Comparison of ENCODE assay signal across 21 cellular contexts in genomic region chr2:206202446-206202845, GRCh38. TPM values are rescaled to one million over a fixed set of nuclear protein-coding genes. Genes with fewer than 3 reads are reported as not detected.
A peak's percentile ranks its signal among the peaks of the same experiment; 100 is the strongest.
DNase-seq lines count a peak whose midpoint lies in the region; ATAC-seq, FAIRE-seq and TF ChIP-seq lines count a peak whose summit lies in the region.
"Had no signal": no experiment of that assay in that cellular context is flagged by ENCODE, and none has a peak within 500 bp of the region (broad histone marks: within the 10 kb centered on the region; RNA-seq: fewer than 3 reads in every experiment).

No MANE protein-coding gene starts in this region.

- peaks cover 2 to 18% of the 10 kb centered on the region in 2 experiments; a peak in 4 of 5 replicates for H3K27me3 ChIP-seq in HepG2 (ENCODE audit: control insufficient read depth in 1 of 2, insufficient read depth in 2 of 2, low read length in 2 of 2)
- H3K27me3 ChIP-seq in right lobe of liver: no peaks in the 10 kb centered on the region
- H3K27me3 ChIP-seq in K562 (ENCODE audit: control insufficient read depth in 2 of 2, insufficient read depth in 2 of 2, low read length in 2 of 2): peaks cover 0 to 16% of the 10 kb centered on the region in 2 experiments; a peak in 3 of 5 replicates
- H3K27me3 ChIP-seq in testis: no peaks in the 10 kb centered on the region
- H3K27me3 ChIP-seq in esophagus muscularis mucosa: peaks cover 0 to 6% (median 0%) of the 10 kb centered on the region in 4 donors
- H3K27me3 ChIP-seq: BLaER1 treated with 17β-estradiol and CSF1 and Interleukin-3, amounts not matched to agents 10 nM and 100 nM had no signal

- H3K27me3 Mint-ChIP-seq in activated T-helper 1 cell treated with anti-CD3 and anti-CD28 coated beads, Interleukin-12 subunit alpha, Interleukin-12 subunit beta, Interleukin-2, Interleukin-4 antibody, amounts not matched to agents 30 ng/mL and 10 ng/mL and 1 ng/mL, durations not matched to agents 14 hours and 24 hours and 36 hours (ENCODE audit: insufficient read depth): no peaks in the 10 kb centered on the region
- H3K27me3 Mint-ChIP-seq: IgD-negative memory B cell had no signal

- TF ChIP-seq POLR2A in HepG2 (IDR thresholded peaks at IDR 0.05; ENCODE audit: insufficient read depth in 1 of 2, low read depth in 2 of 2, low read length in 2 of 2) (no peak), right lobe of liver (IDR thresholded peaks at IDR 0.05) (no peak), K562 (conservative IDR thresholded peaks at IDR 0.05) (no peak), testis (IDR thresholded peaks at IDR 0.05) (no peak), esophagus muscularis mucosa (IDR thresholded peaks at IDR 0.05; ENCODE audit: low read depth) (no peak)

- H3K4me3 Mint-ChIP-seq in activated T-helper 1 cell treated with anti-CD3 and anti-CD28 coated beads, Interleukin-12 subunit alpha, Interleukin-12 subunit beta, Interleukin-2, Interleukin-4 antibody, amounts not matched to agents 30 ng/mL and 10 ng/mL and 1 ng/mL, durations not matched to agents 14 hours and 24 hours and 36 hours: no peak overlapping the region
- H3K4me3 Mint-ChIP-seq: B cell; CD8-positive, alpha-beta T cell; IgD-negative memory B cell had no signal

- H3K36me3 Mint-ChIP-seq in activated T-helper 1 cell treated with anti-CD3 and anti-CD28 coated beads, Interleukin-12 subunit alpha, Interleukin-12 subunit beta, Interleukin-2, Interleukin-4 antibody, amounts not matched to agents 30 ng/mL and 10 ng/mL and 1 ng/mL, durations not matched to agents 14 hours and 24 hours and 36 hours (ENCODE audit: low read depth): no peaks in the 10 kb centered on the region
- H3K36me3 Mint-ChIP-seq: CD8-positive, alpha-beta T cell; IgD-negative memory B cell had no signal

- H3K4me3 ChIP-seq in HepG2 (replicated peaks in 1 of 3; ENCODE audit: insufficient read depth in 1 of 3, low read depth in 2 of 3, low read length in 3 of 3) (no peak overlapping the region), right lobe of liver (no peak overlapping the region), K562 (no peak overlapping the region), testis (no peak overlapping the region), esophagus muscularis mucosa (no peak overlapping the region)
- H3K4me3 ChIP-seq: BLaER1 treated with 17β-estradiol and CSF1 and Interleukin-3, amounts not matched to agents 10 nM and 100 nM had no signal

- TF ChIP-seq EP300 in HepG2 (IDR thresholded peaks at IDR 0.05; ENCODE audit: low read depth in 2 of 2, low read length in 2 of 2): no peak
- no peak for TF ChIP-seq EP300 in HepG2 (CRISPR knock-in tag; IDR thresholded peaks at IDR 0.05; ENCODE audit: borderline replicate concordance)
- TF ChIP-seq EP300 in K562 (IDR thresholded peaks at IDR 0.05; ENCODE audit: low read length): no peak
- no peak for TF ChIP-seq EP300 in esophagus muscularis mucosa (IDR thresholded peaks at IDR 0.05)

- ATAC-seq in HepG2 (peak; percentile 29; the same call in 1 of the 3 replicates), right lobe of liver (no peak), K562 (peak; percentile 49; the same call in 1 of the 3 replicates), esophagus mucosa (peak; percentile 44)
- ATAC-seq: CD8-positive, alpha-beta T cell had no signal

- peaks cover 7% of the 10 kb centered on the region; the same call in 1 of the 2 replicates for H3K4me1 ChIP-seq in HepG2 (ENCODE audit: insufficient read depth, low read length)
- H3K4me1 ChIP-seq in right lobe of liver: no peaks in the 10 kb centered on the region
- H3K4me1 ChIP-seq in K562 (replicated peaks in 1 of 2; ENCODE audit: control insufficient read depth in 2 of 2, insufficient read depth in 2 of 2, low read length in 2 of 2): no peaks in the 10 kb centered on the region; a peak in 1 of 5 replicates
- H3K4me1 ChIP-seq in testis: peaks cover 4% of the 10 kb centered on the region
- no peaks in the 10 kb centered on the region for H3K4me1 ChIP-seq in esophagus muscularis mucosa

- DNase-seq in HepG2 (ENCODE audit: low spot score) (no peak), right lobe of liver (no peak), K562 (ENCODE audit: extremely low read depth in 1 of 4, low spot score in 3 of 4) (no peak), testis (peak; percentile 25), NCI-H2196 (lab: John Stamatoyannopoulos, UW; ENCODE audit: unreplicated experiment) (no peak), esophagus muscularis mucosa (ENCODE audit: extremely low spot score) (no peak)
- no peak for DNase-seq in activated T-helper 1 cell treated with anti-CD3 and anti-CD28 coated beads, Interleukin-12 subunit alpha, Interleukin-12 subunit beta, Interleukin-2, Interleukin-4 antibody, amounts not matched to agents 30 ng/mL and 10 ng/mL and 1 ng/mL, durations not matched to agents 14 hours and 24 hours and 36 hours (ENCODE audit: low spot score)
- DNase-seq: 8988T; CD8-positive, alpha-beta T cell; COR-L47; DMS 273 treated with DMSO at 0.1 percent for 48 hours; DMS79; GF-D8; GOT3; HCEC 1CT; KG1 had no signal

- TF ChIP-seq RAD21 in HepG2 (CRISPR knock-in tag; IDR thresholded peaks at IDR 0.05): no peak
- no peak for TF ChIP-seq RAD21 in K562 (CRISPR knock-in tag; conservative IDR thresholded peaks at IDR 0.05 in 1 of 2, IDR thresholded peaks at IDR 0.05 in 1 of 2)

- intact Hi-C loops in HepG2 (cut with micrococcal nuclease; ENCODE audit: unreplicated experiment) (no loop called here), right lobe of liver (cut with DNase I) (no loop called here), K562 (cut with micrococcal nuclease) (no loop called here), testis (cut with DNase I; ENCODE audit: low total_unique reads) (no loop called here), esophagus muscularis mucosa (cut with DNase I) (no loop called here)
- intact Hi-C loops in activated T-helper 1 cell treated with anti-CD3 and anti-CD28 coated beads, Interleukin-12 subunit alpha, Interleukin-12 subunit beta, Interleukin-2, Interleukin-4 antibody, amounts not matched to agents 30 ng/mL and 10 ng/mL and 1 ng/mL, durations not matched to agents 14 hours and 24 hours and 36 hours (cut with micrococcal nuclease): no loop called here

- H3K36me3 ChIP-seq in HepG2 (replicated peaks in 1 of 2; ENCODE audit: control insufficient read depth in 1 of 2, insufficient read depth in 2 of 2, low read length in 2 of 2): no peaks in the 10 kb centered on the region
- H3K36me3 ChIP-seq in right lobe of liver: no peaks in the 10 kb centered on the region
- H3K36me3 ChIP-seq in K562 (ENCODE audit: control insufficient read depth, insufficient read depth, low read length): no peaks in the 10 kb centered on the region
- no peaks in the 10 kb centered on the region for H3K36me3 ChIP-seq in testis (ENCODE audit: low read depth, missing control alignments)
- no peaks in the 10 kb centered on the region for H3K36me3 ChIP-seq in esophagus muscularis mucosa
- H3K36me3 ChIP-seq: BLaER1 treated with 17β-estradiol and CSF1 and Interleukin-3, amounts not matched to agents 10 nM and 100 nM had no signal

- H3K27ac ChIP-seq in HepG2 (ENCODE audit: extremely low read length, insufficient read depth, low read length): no peak overlapping the region
- no peak overlapping the region for H3K27ac ChIP-seq in right lobe of liver
- H3K27ac ChIP-seq in K562 (ENCODE audit: extremely low read depth, low read depth, low read length): no peak overlapping the region
- H3K27ac ChIP-seq in testis: no peak overlapping the region
- H3K27ac ChIP-seq in esophagus muscularis mucosa (replicated peaks in 1 of 4): no peak overlapping the region
- H3K27ac ChIP-seq: BLaER1 treated with 17β-estradiol and CSF1 and Interleukin-3, amounts not matched to agents 10 nM and 100 nM had no signal

- BruUV-seq in HepG2 (replicated peaks; lab: Mats Ljungman, UMichigan): no TSS peak
- no TSS peak for BruUV-seq in K562 (replicated peaks; lab: Mats Ljungman, UMichigan)

- H3K9me1 ChIP-seq in K562 (ENCODE audit: control insufficient read depth, insufficient read depth, low read length): no peaks in the 10 kb centered on the region

- FAIRE-seq in HepG2 (lab: Jason Lieb, UNC) (no peak), K562 (lab: Jason Lieb, UNC) (no peak)
- FAIRE-seq: HTR-8/SVneo had no signal

- H3K9me3 ChIP-seq in HepG2 (ENCODE audit: low read length): no peaks in the 10 kb centered on the region
- H3K9me3 ChIP-seq in right lobe of liver: no peaks in the 10 kb centered on the region
- no peaks in the 10 kb centered on the region for H3K9me3 ChIP-seq in K562 (replicated peaks; ENCODE audit: control insufficient read depth, insufficient read depth, low read depth, low read length)
- no peaks in the 10 kb centered on the region for H3K9me3 ChIP-seq in testis
- H3K9me3 ChIP-seq in esophagus muscularis mucosa: no peaks in the 10 kb centered on the region

- no peaks in the 10 kb centered on the region for H3K4me1 Mint-ChIP-seq in activated T-helper 1 cell treated with anti-CD3 and anti-CD28 coated beads, Interleukin-12 subunit alpha, Interleukin-12 subunit beta, Interleukin-2, Interleukin-4 antibody, amounts not matched to agents 30 ng/mL and 10 ng/mL and 1 ng/mL, durations not matched to agents 14 hours and 24 hours and 36 hours (ENCODE audit: low read depth)
- H3K4me1 Mint-ChIP-seq: B cell had no signal

- H4K20me1 ChIP-seq in HepG2 (ENCODE audit: insufficient read depth, low read length) (no peaks in the 10 kb centered on the region), K562 (replicated peaks; ENCODE audit: control insufficient read depth, insufficient read depth, low read length) (no peaks in the 10 kb centered on the region)
- H4K20me1 ChIP-seq: BLaER1 treated with 17β-estradiol and CSF1 and Interleukin-3, amounts not matched to agents 10 nM and 100 nM had no signal

- no peaks in the 10 kb centered on the region for H3K9me3 Mint-ChIP-seq in activated T-helper 1 cell treated with anti-CD3 and anti-CD28 coated beads, Interleukin-12 subunit alpha, Interleukin-12 subunit beta, Interleukin-2, Interleukin-4 antibody, amounts not matched to agents 30 ng/mL and 10 ng/mL and 1 ng/mL, durations not matched to agents 14 hours and 24 hours and 36 hours
- H3K9me3 Mint-ChIP-seq: CD8-positive, alpha-beta T cell had no signal

- H3K79me2 ChIP-seq in HepG2 (ENCODE audit: insufficient read depth, low read length) (no peaks in the 10 kb centered on the region), K562 (ENCODE audit: control insufficient read depth, insufficient read depth, low read length) (no peaks in the 10 kb centered on the region)

- H2AFZ ChIP-seq in HepG2 (ENCODE audit: low read length): no peak overlapping the region
- no peak overlapping the region for H2AFZ ChIP-seq in K562 (ENCODE audit: low read depth, low read length)

- 53% methylated on average over 14 of the region's 16 CpGs for WGBS in HepG2 (ENCODE audit: low lambda C conversion rate)
- 83% methylated on average over 12 of the region's 16 CpGs for WGBS in right lobe of liver (ENCODE audit: insufficient coverage, low coverage, low lambda C conversion rate, missing lambda C conversion rate)
- WGBS in K562 (ENCODE audit: insufficient coverage, low coverage, missing lambda C conversion rate): 50% methylated on average over 3 of the region's 16 CpGs
- WGBS in testis, 2 donors: 60 to 76% methylated on average over 16 of the region's 16 CpGs
- 75% methylated on average over 16 of the region's 16 CpGs for WGBS in esophagus muscularis mucosa

- TF ChIP-seq CTCF in HepG2 (CRISPR knock-in tag; IDR thresholded peaks at IDR 0.05): no peak
- TF ChIP-seq CTCF in right lobe of liver (IDR thresholded peaks at IDR 0.05): no peak
- no peak for TF ChIP-seq CTCF in K562 (IDR thresholded peaks at IDR 0.05 in 2 of 3, conservative IDR thresholded peaks at IDR 0.05 in 1 of 3; ENCODE audit: insufficient read depth in 2 of 3, low read depth in 1 of 3, low read length in 3 of 3)
- TF ChIP-seq CTCF in testis (IDR thresholded peaks at IDR 0.05): no peak
- no peak for TF ChIP-seq CTCF in esophagus muscularis mucosa (IDR thresholded peaks at IDR 0.05)

- H3K4me2 ChIP-seq in HepG2 (ENCODE audit: low read depth, low read length): no peak overlapping the region
- no peak overlapping the region for H3K4me2 ChIP-seq in K562 (ENCODE audit: insufficient read depth, low read length)
- H3K4me2 ChIP-seq: BLaER1 treated with 17β-estradiol and CSF1 and Interleukin-3, amounts not matched to agents 10 nM and 100 nM had no signal

- in situ Hi-C loops in HepG2 (cut with HindIII; ENCODE audit: extremely low pct_ligation_motif_present, low pct_unique_long_range_greater_than_20kb) (no loop called here), K562 (cut with MboI) (no loop called here)

- H3K9ac ChIP-seq in HepG2 (ENCODE audit: insufficient read depth, low read depth, low read length): no peak overlapping the region
- no peak overlapping the region for H3K9ac ChIP-seq in K562 (ENCODE audit: insufficient read depth in 1 of 2, low read depth in 2 of 2, low read length in 2 of 2)
- H3K9ac ChIP-seq: BLaER1 treated with 17β-estradiol and CSF1 and Interleukin-3, amounts not matched to agents 10 nM and 100 nM had no signal

- POLR2A ChIA-PET in HepG2 (lab: Yijun Ruan, JAX) (no interaction called here), K562 (lab: Yijun Ruan, JAX) (interaction anchor here (0.6 kb wide), 1 partner anchor 417 kb away, joined by 3 read pairs; no protein-coding TSS in a partner anchor)

- CTCF ChIA-PET in HepG2 (lab: Yijun Ruan, JAX; ENCODE audit: low intra/inter-chr PET ratio, low total read pairs): no interaction called here
- CTCF ChIA-PET in K562 (lab: Yijun Ruan, JAX; ENCODE audit: low intra/inter-chr PET ratio): no interaction called here

- no peak overlapping the region for H3K27ac Mint-ChIP-seq in activated T-helper 1 cell treated with anti-CD3 and anti-CD28 coated beads, Interleukin-12 subunit alpha, Interleukin-12 subunit beta, Interleukin-2, Interleukin-4 antibody, amounts not matched to agents 30 ng/mL and 10 ng/mL and 1 ng/mL, durations not matched to agents 14 hours and 24 hours and 36 hours
- H3K27ac Mint-ChIP-seq: B cell; CD8-positive, alpha-beta T cell; IgD-negative memory B cell had no signal

RNA-seq across cellular contexts. Expression of gene EEF1B2, which starts 42.8 kb away (rescaled TPM):
- 1,731 and 2,041 TPM in 2 replicates for total RNA-seq in HepG2 (2016; rRNA removed; fragmentation: Illumina TruSeq; extraction: Trizol)
- 2,502 and 2,842 TPM in 2 replicates for total RNA-seq in HepG2 (2016; cell fraction: cytosol; rRNA removed; fragmentation: Illumina TruSeq; extraction: Trizol; ENCODE audit: low read depth)
- 1,728 and 2,113 TPM in 2 replicates for total RNA-seq in HepG2 (2016; cell fraction: insoluble cytoplasmic fraction; rRNA removed; fragmentation: Illumina TruSeq; extraction: Trizol)
- 4,021 and 4,360 TPM in 2 replicates for total RNA-seq in HepG2 (2016; cell fraction: membrane; rRNA removed; fragmentation: Illumina TruSeq; extraction: Trizol)
- 733 and 787 TPM in 2 replicates for total RNA-seq in HepG2 (2016; cell fraction: nucleus; rRNA removed; fragmentation: Illumina TruSeq; extraction: Trizol)
- 1,124 and 1,284 TPM in 2 replicates for polyA plus RNA-seq in HepG2 (2011; rRNA removed)
- 1,102 and 1,298 TPM in 2 replicates for polyA plus RNA-seq in HepG2 (2011; cell fraction: cytosol; rRNA removed)
- 405 and 450 TPM in 2 replicates for polyA plus RNA-seq in HepG2 (2011; cell fraction: nucleus; rRNA removed)
- 1,299 and 1,825 TPM in 2 replicates for polyA plus RNA-seq in HepG2 (2012)
- polyA plus RNA-seq in HepG2 (2016; cell fraction: cytosol; fragmentation: Illumina TruSeq; extraction: Trizol; ENCODE audit: low read depth): 2,574 and 2,780 TPM in 2 replicates
- polyA plus RNA-seq in HepG2 (2016; cell fraction: insoluble cytoplasmic fraction; fragmentation: Illumina TruSeq; extraction: Trizol; ENCODE audit: low read depth): 1,745 and 1,876 TPM in 2 replicates
- polyA plus RNA-seq in HepG2 (2016; cell fraction: membrane; fragmentation: Illumina TruSeq; extraction: Trizol; ENCODE audit: low read depth): 3,375 and 3,437 TPM in 2 replicates
- polyA plus RNA-seq in HepG2 (2016; cell fraction: nucleus; fragmentation: Illumina TruSeq; extraction: Trizol; ENCODE audit: insufficient read depth, low read depth): 1,165 and 1,197 TPM in 2 replicates
- polyA minus RNA-seq in HepG2 (2011; rRNA and poly(A)+ RNA removed; ENCODE audit: low replicate concordance): 599 and 1,204 TPM in 2 replicates
- 406 and 415 TPM in 2 replicates for polyA minus RNA-seq in HepG2 (2011; cell fraction: cytosol; rRNA and poly(A)+ RNA removed)
- polyA minus RNA-seq in HepG2 (2011; cell fraction: nucleus; rRNA and poly(A)+ RNA removed): 338 and 413 TPM in 2 replicates
- 100 to 1,000 TPM; 146 to 228 (median 190) TPM for total RNA-seq in right lobe of liver
- 135 and 187 TPM in 2 replicates for total RNA-seq in K562 (2011; cell fraction: chromatin; rRNA removed; ENCODE audit: low replicate concordance)
- 187 and 222 TPM in 2 replicates for total RNA-seq in K562 (2011; cell fraction: nucleolus; rRNA removed)
- 292 and 475 TPM in 2 replicates for total RNA-seq in K562 (2011; cell fraction: nucleoplasm; rRNA removed)
- 522 and 628 TPM in 2 replicates for total RNA-seq in K562 (2014; rRNA removed)
- 893 and 908 TPM in 2 replicates for total RNA-seq in K562 (2014; rRNA removed; fragmentation: Illumina TruSeq; extraction: Trizol)
- total RNA-seq in K562 (2015; rRNA removed; fragmentation: Illumina TruSeq; extraction: Trizol): 878 and 910 TPM in 2 replicates
- 643 and 674 TPM in 2 replicates for total RNA-seq in K562 (2021)
- 920 and 1,079 TPM in 2 replicates for polyA plus RNA-seq in K562 (2011; rRNA removed)
- 534 and 569 TPM in 2 replicates for polyA plus RNA-seq in K562 (2011; cell fraction: cytosol; rRNA removed)
- polyA plus RNA-seq in K562 (2011; cell fraction: nucleus; rRNA removed): 267 and 351 TPM in 2 replicates
- 728 and 753 TPM in 2 replicates for polyA plus RNA-seq in K562 (2012)
- polyA plus RNA-seq in K562 (2014; fragmentation: Illumina TruSeq; extraction: Trizol): 748 and 796 TPM in 2 replicates
- 1,000 to 10,000 TPM in 1 of 2 experiments, 100 to 1,000 TPM in 1; 943 to 1,148 TPM for polyA plus RNA-seq in K562 (2014; fragmentation: Nextera tagmentation; extraction: Ambion mirVana)
- polyA plus RNA-seq in K562 (2014; rRNA removed): 803 and 861 TPM in 2 replicates
- 835 and 884 TPM in 2 replicates for polyA minus RNA-seq in K562 (2011; rRNA and poly(A)+ RNA removed)
- 251 and 265 TPM in 2 replicates for polyA minus RNA-seq in K562 (2011; cell fraction: cytosol; rRNA and poly(A)+ RNA removed)
- 108 and 155 TPM in 2 replicates for polyA minus RNA-seq in K562 (2011; cell fraction: nucleus; rRNA and poly(A)+ RNA removed)
- 732 TPM for total RNA-seq in esophagus mucosa
- total RNA-seq in testis: 100 to 1,000 TPM; 144 to 285 TPM
- 448 TPM for polyA plus RNA-seq in testis (ENCODE audit: insufficient read depth, low read depth, low replicate concordance)
- 698 and 711 TPM in 2 replicates for total RNA-seq in activated T-helper 1 cell treated with anti-CD3 and anti-CD28 coated beads, Interleukin-12 subunit alpha, Interleukin-12 subunit beta, Interleukin-2, Interleukin-4 antibody, amounts not matched to agents 30 ng/mL and 10 ng/mL and 1 ng/mL, durations not matched to agents 14 hours and 24 hours and 36 hours
- 100 to 1,000 TPM; 219 to 381 (median 342) TPM for total RNA-seq in esophagus muscularis mucosa

RNA-seq across cellular contexts. Expression of gene NDUFS1, which starts 43.2 kb away (rescaled TPM):
- total RNA-seq in HepG2 (2016; rRNA removed; fragmentation: Illumina TruSeq; extraction: Trizol) (242 and 396 TPM in 2 replicates), right lobe of liver (100 to 1,000 TPM in 4 of 6 experiments, 10 to 100 TPM in 2; 89.2 to 135 (median 105) TPM), K562 (2014; rRNA removed) (86.8 and 92.7 TPM in 2 replicates), K562 (2014; rRNA removed; fragmentation: Illumina TruSeq; extraction: Trizol) (118 and 143 TPM in 2 replicates), K562 (2015; rRNA removed; fragmentation: Illumina TruSeq; extraction: Trizol) (86.5 and 91.5 TPM in 2 replicates), K562 (2021) (87.9 and 90.5 TPM in 2 replicates), esophagus mucosa (81.6 TPM), testis (10 to 100 TPM; 73.1 to 86.8 TPM), esophagus muscularis mucosa (100 to 1,000 TPM in 1 of 4 donors, 10 to 100 TPM in 3; 83.5 to 101 (median 90.9) TPM)
- total RNA-seq in HepG2 (2016; cell fraction: cytosol; rRNA removed; fragmentation: Illumina TruSeq; extraction: Trizol; ENCODE audit: low read depth): 70.4 and 73.3 TPM in 2 replicates
- 239 and 375 TPM in 2 replicates for total RNA-seq in HepG2 (2016; cell fraction: insoluble cytoplasmic fraction; rRNA removed; fragmentation: Illumina TruSeq; extraction: Trizol)
- 61.9 and 76.2 TPM in 2 replicates for total RNA-seq in HepG2 (2016; cell fraction: membrane; rRNA removed; fragmentation: Illumina TruSeq; extraction: Trizol)
- 111 and 119 TPM in 2 replicates for total RNA-seq in HepG2 (2016; cell fraction: nucleus; rRNA removed; fragmentation: Illumina TruSeq; extraction: Trizol)
- polyA plus RNA-seq in HepG2 (2011; rRNA removed) (102 and 139 TPM in 2 replicates), K562 (2011; rRNA removed) (84.7 and 130 TPM in 2 replicates), K562 (2014; fragmentation: Illumina TruSeq; extraction: Trizol) (99.8 and 102 TPM in 2 replicates), K562 (2014; fragmentation: Nextera tagmentation; extraction: Ambion mirVana) (100 to 1,000 TPM in 1 of 2 experiments, 10 to 100 TPM in 1; 75.0 to 116 TPM), K562 (2014; rRNA removed) (76.8 and 77.4 TPM in 2 replicates), testis (ENCODE audit: insufficient read depth, low read depth, low replicate concordance) (75.8 TPM)
- polyA plus RNA-seq in HepG2 (2011; cell fraction: cytosol; rRNA removed): 93.2 and 124 TPM in 2 replicates
- 33.6 and 45.1 TPM in 2 replicates for polyA plus RNA-seq in HepG2 (2011; cell fraction: nucleus; rRNA removed)
- polyA plus RNA-seq in HepG2 (2012): 110 and 123 TPM in 2 replicates
- 10.0 and 11.0 TPM in 2 replicates for polyA plus RNA-seq in HepG2 (2016; cell fraction: cytosol; fragmentation: Illumina TruSeq; extraction: Trizol; ENCODE audit: low read depth)
- polyA plus RNA-seq in HepG2 (2016; cell fraction: insoluble cytoplasmic fraction; fragmentation: Illumina TruSeq; extraction: Trizol; ENCODE audit: low read depth): 200 and 204 TPM in 2 replicates
- 21.5 and 24.6 TPM in 2 replicates for polyA plus RNA-seq in HepG2 (2016; cell fraction: membrane; fragmentation: Illumina TruSeq; extraction: Trizol; ENCODE audit: low read depth)
- polyA plus RNA-seq in HepG2 (2016; cell fraction: nucleus; fragmentation: Illumina TruSeq; extraction: Trizol; ENCODE audit: insufficient read depth, low read depth): 67.1 and 72.5 TPM in 2 replicates
- polyA minus RNA-seq in HepG2 (2011; rRNA and poly(A)+ RNA removed; ENCODE audit: low replicate concordance): 73.9 and 109 TPM in 2 replicates
- polyA minus RNA-seq in HepG2 (2011; cell fraction: cytosol; rRNA and poly(A)+ RNA removed): 96.8 and 105 TPM in 2 replicates
- polyA minus RNA-seq in HepG2 (2011; cell fraction: nucleus; rRNA and poly(A)+ RNA removed): 89.4 and 111 TPM in 2 replicates
- total RNA-seq in K562 (2011; cell fraction: chromatin; rRNA removed; ENCODE audit: low replicate concordance): 68.9 and 88.3 TPM in 2 replicates
- total RNA-seq in K562 (2011; cell fraction: nucleolus; rRNA removed): 32.9 and 35.0 TPM in 2 replicates
- 27.6 and 34.6 TPM in 2 replicates for total RNA-seq in K562 (2011; cell fraction: nucleoplasm; rRNA removed)
- polyA plus RNA-seq in K562 (2011; cell fraction: cytosol; rRNA removed): 43.2 and 72.6 TPM in 2 replicates
- 33.4 and 43.8 TPM in 2 replicates for polyA plus RNA-seq in K562 (2011; cell fraction: nucleus; rRNA removed)
- polyA plus RNA-seq in K562 (2012): 49.5 and 75.8 TPM in 2 replicates
- 220 and 255 TPM in 2 replicates for polyA minus RNA-seq in K562 (2011; rRNA and poly(A)+ RNA removed)
- polyA minus RNA-seq in K562 (2011; cell fraction: cytosol; rRNA and poly(A)+ RNA removed): 43.6 and 56.6 TPM in 2 replicates
- 21.1 and 33.7 TPM in 2 replicates for polyA minus RNA-seq in K562 (2011; cell fraction: nucleus; rRNA and poly(A)+ RNA removed)
- total RNA-seq in activated T-helper 1 cell treated with anti-CD3 and anti-CD28 coated beads, Interleukin-12 subunit alpha, Interleukin-12 subunit beta, Interleukin-2, Interleukin-4 antibody, amounts not matched to agents 30 ng/mL and 10 ng/mL and 1 ng/mL, durations not matched to agents 14 hours and 24 hours and 36 hours: 76.6 and 78.0 TPM in 2 replicates

Comparison
In these comparisons a context has a peak if more than half of its experiments do, and no peak if none do; other contexts are left out.
1. ATAC-seq: peak in HepG2 (single experiment), K562 (single experiment) and esophagus mucosa (single experiment); none in right lobe of liver (0 of 4).
2. Of the 241 proteins assayed by ChIP-seq in both HepG2 and K562: peak only in HepG2: CEBPB; only in K562: CREM; in both: none; in neither: 239.